ENCODE assay signal across 8 cellular contexts in genomic region chr17:75516255-75516618, GRCh38. TPM values are rescaled to one million over a fixed set of nuclear protein-coding genes. Genes with fewer than 3 reads are reported as not detected.
DNase-seq lines count a peak whose midpoint lies in the region; ATAC-seq and TF ChIP-seq lines count a peak whose summit lies in the region.

TSEN54 (plus strand) TSS chr17:75516528; CDS start chr17:75516561, 33 bp downstream.

- ATAC-seq in GM19455 (IDR thresholded peaks at IDR 0.05; ENCODE audit: unreplicated experiment) = peak; percentile 65

- peaks cover 18% of the 10 kb centered on the region for H3K4me1 Mint-ChIP-seq in CD14-positive monocyte

- H3K27ac Mint-ChIP-seq in CD14-positive monocyte = peak within 1 kb of the TSS in 1 of 7 donors; percentile 11

- peak within 1 kb of the TSS; percentile 81 to 87 for H3K4me3 Mint-ChIP-seq in CD14-positive monocyte

- peaks cover 12 to 38% (median 21%) of the 10 kb centered on the region in 3 donors for H3K27me3 Mint-ChIP-seq in CD14-positive monocyte (ENCODE audit: low read depth in 3 of 3)

- peaks cover 11 to 18% of the 10 kb centered on the region in 2 donors for H3K36me3 Mint-ChIP-seq in CD14-positive monocyte

- peaks cover 0 to 3% (median 0%) of the 10 kb centered on the region in 7 donors for H3K9me3 Mint-ChIP-seq in CD14-positive monocyte

- no peak for TF ChIP-seq CTCF in CD14-positive monocyte (IDR thresholded peaks at IDR 0.05)

- peak; percentile 86 for DNase-seq in CD14-positive monocyte (ENCODE audit: low spot score)
- peak; percentile 41 for DNase-seq in HS-5 (ENCODE audit: low read depth)
- peak; percentile 92 for DNase-seq in NK-92 treated with Interleukin-12 subunit alpha and Interleukin-12 subunit beta, amount 100 ng/mL, for 24 hours (lab: John Stamatoyannopoulos, UW)
- DNase-seq in activated CD8-positive, alpha-beta memory T cell treated with anti-CD3 and anti-CD28 coated beads for 24 hours = peak; percentile 97
- DNase-seq in effector CD4-positive, alpha-beta T cell = peak; percentile 93
- DNase-seq in lung microvascular endothelial cell (ENCODE audit: low read depth in 2 of 2) = peak; percentile 87 to 93
- peak; percentile 88 to 97 (median 94) for DNase-seq in stimulated activated CD4-positive, alpha-beta T cell treated with anti-CD3 and anti-CD28 coated beads, TNF-alpha, amount 100 ng/mL, for 48 hours (ENCODE audit: low read depth in 3 of 3)

- intact Hi-C loops in CD14-positive monocyte (cut with micrococcal nuclease) = loop anchor here (2.0 to 5.0 kb wide), 4 partner anchors 56 to 73 kb away; partner anchors contain the start of genes MYO15B (in 1 of the 2) and TMEM94 (in 1 of the 2)

RNA-seq across cellular contexts. Expression of gene TSEN54, which starts in this region (rescaled TPM):
- 10 to 100 TPM; 11.8 to 13.6 TPM for polyA plus RNA-seq in CD14-positive monocyte
- total RNA-seq in lung microvascular endothelial cell = 7.4 and 8.9 TPM in 2 replicates

Comparison
In these comparisons a context has a peak if more than half of its experiments do, and no peak if none do; other contexts are left out.
1. Peak in every context shown above with its lines: DNase-seq and ATAC-seq.
2. DNase-seq: peak in every context shown above with its lines; median percentile 97 in activated CD8-positive, alpha-beta memory T cell treated with anti-CD3 and anti-CD28 coated beads for 24 hours; 94 in stimulated activated CD4-positive, alpha-beta T cell treated with anti-CD3 and anti-CD28 coated beads, TNF-alpha, amount 100 ng/mL, for 48 hours; 93 in effector CD4-positive, alpha-beta T cell; 92 in NK-92 treated with Interleukin-12 subunit alpha and Interleukin-12 subunit beta, amount 100 ng/mL, for 24 hours; 90 in lung microvascular endothelial cell; 86 in CD14-positive monocyte; 41 in HS-5.